Comparison of ENCODE assay signal across 8 cellular contexts in genomic region chr14:71320107-71320733, GRCh38. TPM values are rescaled to one million over a fixed set of nuclear protein-coding genes. Genes with fewer than 3 reads are reported as not detected.
A peak's percentile ranks its signal among the peaks of the same experiment; 100 is the strongest.
DNase-seq lines count a peak whose midpoint lies in the region; ATAC-seq and TF ChIP-seq lines count a peak whose summit lies in the region.

Gene SIPA1L1, plus strand, starts transcription at chr14:71320476.

- H3K27me3 ChIP-seq in parathyroid adenoma (ENCODE audit: control insufficient read depth, insufficient read depth, low read length), result no peaks in the 10 kb centered on the region
- H3K27me3 ChIP-seq in tibial nerve, result no peaks in the 10 kb centered on the region

- H3K9me3 Mint-ChIP-seq in activated naive CD8-positive, alpha-beta T cell treated with anti-CD3 and anti-CD28 coated beads, Interleukin-2, amount 50 U/mL, for 24 hours, result no peaks in the 10 kb centered on the region

- peak within 1 kb of the TSS; percentile 61 for H3K9ac ChIP-seq in parathyroid adenoma

- H3K36me3 Mint-ChIP-seq in activated naive CD8-positive, alpha-beta T cell treated with anti-CD3 and anti-CD28 coated beads, Interleukin-2, amount 50 U/mL, for 24 hours (ENCODE audit: low read depth), result peaks cover 3% of the 10 kb centered on the region

- H3K4me1 Mint-ChIP-seq in activated naive CD8-positive, alpha-beta T cell treated with anti-CD3 and anti-CD28 coated beads, Interleukin-2, amount 50 U/mL, for 24 hours, result peaks cover 43% of the 10 kb centered on the region

- peak within 1 kb of the TSS; percentile 94 for H3K4me2 ChIP-seq in parathyroid adenoma (ENCODE audit: low read length)

- peak within 1 kb of the TSS; percentile 96 for H3K27ac Mint-ChIP-seq in activated naive CD8-positive, alpha-beta T cell treated with anti-CD3 and anti-CD28 coated beads, Interleukin-2, amount 50 U/mL, for 24 hours

- ATAC-seq in HG02763 (IDR thresholded peaks at IDR 0.05; ENCODE audit: unreplicated experiment) (peak; percentile 76), Right ventricle myocardium superior (ENCODE audit: poor library complexity) (peak; percentile 98)
- peak; percentile 85 for ATAC-seq in activated naive CD8-positive, alpha-beta T cell treated with anti-CD3 and anti-CD28 coated beads, Interleukin-2, amount 50 U/mL, for 24 hours

- WGBS in tibial nerve, 2 donors, result 1% methylated on average over 40 of the region's 52 CpGs

- H3K4me3 ChIP-seq in GM12865 (ENCODE audit: low read depth, low read length) (peak within 1 kb of the TSS; percentile 87), parathyroid adenoma (ENCODE audit: low read depth, low read length) (peak within 1 kb of the TSS; percentile 86), tibial nerve (peak within 1 kb of the TSS; percentile 68 to 99 (median 81))

- DNase-seq in GM12865 (ENCODE audit: low read depth), result peak; percentile 100
- peak; percentile 96 for DNase-seq in NCI-H1417 treated with DMSO at 0.1 percent for 48 hours (lab: John Stamatoyannopoulos, UW)
- DNase-seq in SW480 (ENCODE audit: low spot score), result peak; percentile 98
- peak; percentile 98 for DNase-seq in activated naive CD8-positive, alpha-beta T cell treated with anti-CD3 and anti-CD28 coated beads, Interleukin-2, amount 50 U/mL, for 24 hours
- DNase-seq in Right ventricle myocardium superior, result peak; percentile 98
- peak; percentile 92 to 93 for DNase-seq in tibial nerve (ENCODE audit: low spot score in 2 of 2)

- TF ChIP-seq EP300 in tibial nerve (IDR thresholded peaks at IDR 0.05), result peak; percentile 43 to 97

- H3K27ac ChIP-seq in parathyroid adenoma, result peak within 1 kb of the TSS; percentile 92
- H3K27ac ChIP-seq in tibial nerve, result peak within 1 kb of the TSS; percentile 97 to 99 (median 99)

- TF ChIP-seq CTCF in GM12865 (IDR thresholded peaks at IDR 0.05; ENCODE audit: insufficient read depth, low read depth, low read length, missing control alignments) (no peak), parathyroid adenoma (IDR thresholded peaks at IDR 0.05) (peak; percentile 4), tibial nerve (IDR thresholded peaks at IDR 0.05) (peak in 1 of 5 experiments; percentile 39)

- intact Hi-C loops in Right ventricle myocardium superior (cut with DNase I), result loop anchor here (10.0 kb wide), 1 partner anchor 215 kb away; no protein-coding TSS in a partner anchor

- H3K9me3 ChIP-seq in parathyroid adenoma (ENCODE audit: control insufficient read depth, low read length) (no peaks in the 10 kb centered on the region), tibial nerve (no peaks in the 10 kb centered on the region)

- H3K27me3 Mint-ChIP-seq in activated naive CD8-positive, alpha-beta T cell treated with anti-CD3 and anti-CD28 coated beads, Interleukin-2, amount 50 U/mL, for 24 hours, result peaks cover 2% of the 10 kb centered on the region

- peak; percentile 63 to 87 for TF ChIP-seq POLR2A in tibial nerve (IDR thresholded peaks at IDR 0.05)

- peak within 1 kb of the TSS; percentile 91 for H3K4me3 Mint-ChIP-seq in activated naive CD8-positive, alpha-beta T cell treated with anti-CD3 and anti-CD28 coated beads, Interleukin-2, amount 50 U/mL, for 24 hours

- H3K79me2 ChIP-seq in parathyroid adenoma, result no peaks in the 10 kb centered on the region

- H3K36me3 ChIP-seq in parathyroid adenoma (ENCODE audit: control insufficient read depth, insufficient read depth, low read length) (no peaks in the 10 kb centered on the region), tibial nerve (no peaks in the 10 kb centered on the region)

- H3K4me1 ChIP-seq in parathyroid adenoma (peaks cover 14% of the 10 kb centered on the region), tibial nerve (peaks cover 0 to 46% (median 10%) of the 10 kb centered on the region in 4 donors)

- peak within 1 kb of the TSS; percentile 96 for H2AFZ ChIP-seq in parathyroid adenoma

RNA-seq across cellular contexts. Expression of gene SIPA1L1, which starts in this region (rescaled TPM):
- 5.2 TPM for total RNA-seq in Right ventricle myocardium superior
- 10 to 100 TPM; 46.1 to 50.3 (median 49.5) TPM for total RNA-seq in tibial nerve

Comparison
In these comparisons a context has a peak if more than half of its experiments do, and no peak if none do; other contexts are left out.
1. Peak in every context shown above with its lines: DNase-seq, ATAC-seq, H3K4me3 ChIP-seq and H3K27ac ChIP-seq.